In the genomic region with DNA sequence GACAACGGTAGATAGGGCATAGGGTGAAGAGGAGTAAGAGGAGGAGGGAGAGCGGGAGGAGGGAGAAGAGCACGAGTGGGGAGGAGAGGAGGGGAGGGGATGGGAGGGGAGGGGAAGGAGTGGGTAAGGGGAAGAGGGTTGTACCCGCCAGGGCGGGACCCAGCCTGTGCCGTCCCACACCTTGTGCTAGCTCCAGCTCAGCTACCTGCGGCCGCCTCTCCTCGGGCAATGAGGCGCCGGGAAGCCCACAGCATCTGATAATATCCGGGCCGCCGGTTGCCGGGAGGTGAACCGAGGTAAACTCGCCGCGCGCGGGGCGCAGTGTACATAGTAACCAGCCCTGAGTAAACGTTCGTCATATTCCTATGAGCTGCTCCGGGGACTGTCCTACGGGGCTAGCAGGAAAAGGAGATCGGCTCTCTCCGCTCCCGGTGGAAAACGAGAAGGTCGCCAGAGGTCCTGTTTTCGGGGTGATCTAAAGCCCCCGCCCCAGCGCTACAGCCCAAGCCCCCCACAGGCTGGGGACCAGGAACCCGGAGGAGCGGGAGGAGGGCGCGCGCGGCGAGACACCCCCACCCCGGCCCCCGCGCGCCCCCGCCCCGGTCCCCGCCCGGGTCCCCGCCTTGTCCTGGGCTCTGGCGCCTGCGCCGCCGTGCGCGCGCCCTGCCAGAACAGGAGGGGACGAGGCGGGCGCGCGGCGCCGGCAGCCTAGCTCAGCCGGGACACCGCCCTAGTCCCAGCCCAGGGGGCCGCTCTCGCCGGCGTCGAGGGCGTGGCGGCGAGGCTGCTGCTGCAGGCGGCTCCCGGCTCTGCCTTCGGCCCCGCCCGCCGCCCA, we compare ENCODE assay signal across 1 cellular context.
TF ChIP-seq lines count a peak whose summit lies in the region.

TSS of gene RCAN3 (plus strand) at position 669 of the 835 bp plus-strand sequence. CDS start 11,537 bp downstream, outside the sequence.

TF ChIP-seq in K562, 482 proteins besides CTCF, POLR2A, EP300 and RAD21 (continued from another document and continues in another):
- TF ChIP-seq CXXC5 (CRISPR knock-in tag; IDR thresholded peaks at IDR 0.05): peak; percentile 58
- TF ChIP-seq HNRNPL (IDR thresholded peaks at IDR 0.05; ENCODE audit: low read depth, low read length): no peak
- peak; percentile 49 for TF ChIP-seq SMAD4 (CRISPR knock-in tag; conservative IDR thresholded peaks at IDR 0.05)
- TF ChIP-seq MCM3 (IDR thresholded peaks at IDR 0.05): no peak
- TF ChIP-seq SAP30 (IDR thresholded peaks at IDR 0.05; ENCODE audit: borderline replicate concordance, insufficient read depth, low read depth, low read length, poor library complexity, severe bottlenecking): peak; percentile 24
- no peak for TF ChIP-seq CREB3 (tag; conservative IDR thresholded peaks at IDR 0.05; ENCODE audit: low read depth)
- TF ChIP-seq SMARCC2 (IDR thresholded peaks at IDR 0.05; ENCODE audit: low read depth): no peak
- TF ChIP-seq ZNF316 (IDR thresholded peaks at IDR 0.05): no peak
- TF ChIP-seq, protein P1, sequence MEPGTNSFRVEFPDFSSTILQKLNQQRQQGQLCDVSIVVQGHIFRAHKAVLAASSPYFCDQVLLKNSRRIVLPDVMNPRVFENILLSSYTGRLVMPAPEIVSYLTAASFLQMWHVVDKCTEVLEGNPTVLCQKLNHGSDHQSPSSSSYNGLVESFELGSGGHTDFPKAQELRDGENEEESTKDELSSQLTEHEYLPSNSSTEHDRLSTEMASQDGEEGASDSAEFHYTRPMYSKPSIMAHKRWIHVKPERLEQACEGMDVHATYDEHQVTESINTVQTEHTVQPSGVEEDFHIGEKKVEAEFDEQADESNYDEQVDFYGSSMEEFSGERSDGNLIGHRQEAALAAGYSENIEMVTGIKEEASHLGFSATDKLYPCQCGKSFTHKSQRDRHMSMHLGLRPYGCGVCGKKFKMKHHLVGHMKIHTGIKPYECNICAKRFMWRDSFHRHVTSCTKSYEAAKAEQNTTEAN (CRISPR knock-in tag; IDR thresholded peaks at IDR 0.05): no peak
- TF ChIP-seq CHAMP1 (IDR thresholded peaks at IDR 0.05): no peak
- no peak for TF ChIP-seq CHCHD3 (CRISPR knock-in tag; IDR thresholded peaks at IDR 0.05)
- no peak for TF ChIP-seq MTA2 (IDR thresholded peaks at IDR 0.05; ENCODE audit: low read depth)
- no peak for TF ChIP-seq RBM22 (IDR thresholded peaks at IDR 0.05; ENCODE audit: low read depth, low read length, poor library complexity, severe bottlenecking)
- TF ChIP-seq ARID1B (IDR thresholded peaks at IDR 0.05): peak; percentile 58
- no peak for TF ChIP-seq SMARCB1 (IDR thresholded peaks at IDR 0.05; ENCODE audit: insufficient read length, low read depth)
- TF ChIP-seq HDGF (IDR thresholded peaks at IDR 0.05): no peak
- TF ChIP-seq PCBP1 (IDR thresholded peaks at IDR 0.05; ENCODE audit: low read depth, low read length, poor library complexity, severe bottlenecking): peak; percentile 93
- no peak for TF ChIP-seq ZNF431 (CRISPR knock-in tag; IDR thresholded peaks at IDR 0.05)
- peak; percentile 78 for TF ChIP-seq HMGN3 (IDR thresholded peaks at IDR 0.05; ENCODE audit: borderline replicate concordance, extremely low read depth, insufficient read length, low read depth, low read length)
- TF ChIP-seq TCF3 (CRISPR knock-in tag; IDR thresholded peaks at IDR 0.05): no peak
- peak in 1 of 2 experiments; percentile 60; a peak in 2 of 4 replicates for TF ChIP-seq HDAC1 (IDR thresholded peaks at IDR 0.05)
- no peak for TF ChIP-seq PRMT5 (CRISPR knock-in tag; IDR thresholded peaks at IDR 0.05)
- TF ChIP-seq PTTG1 (tag; IDR thresholded peaks at IDR 0.05; ENCODE audit: low read depth): no peak
- TF ChIP-seq ZNF263 (CRISPR knock-in tag; IDR thresholded peaks at IDR 0.05; ENCODE audit: borderline replicate concordance): peak; percentile 99
- TF ChIP-seq ATF6 (CRISPR knock-in tag; IDR thresholded peaks at IDR 0.05): no peak
- TF ChIP-seq EGR1 (conservative IDR thresholded peaks at IDR 0.05): peak; percentile 26; the same call in 1 of the 2 replicates
- TF ChIP-seq PBX2 (CRISPR knock-in tag; IDR thresholded peaks at IDR 0.05; ENCODE audit: low read depth): no peak
- TF ChIP-seq PBX2 (tag; conservative IDR thresholded peaks at IDR 0.05; ENCODE audit: low read depth): no peak
- no peak for TF ChIP-seq ZNF717 (CRISPR knock-in tag; IDR thresholded peaks at IDR 0.05)
- no peak for TF ChIP-seq SNRNP70 (optimal IDR thresholded peaks at IDR 0.05; ENCODE audit: low read depth, low read length)
- no peak for TF ChIP-seq JUN (IDR thresholded peaks at IDR 0.05; ENCODE audit: borderline replicate concordance, low read depth, low read length)
- TF ChIP-seq JUN (CRISPR knock-in tag; IDR thresholded peaks at IDR 0.05; ENCODE audit: borderline replicate concordance): no peak
- TF ChIP-seq TAF1 (IDR thresholded peaks at IDR 0.05; ENCODE audit: control insufficient read depth, extremely low read depth, insufficient read depth, low read length, severe bottlenecking): peak; percentile 18
- no peak for TF ChIP-seq JUNB (CRISPR knock-in tag; conservative IDR thresholded peaks at IDR 0.05)
- TF ChIP-seq, protein P2, sequence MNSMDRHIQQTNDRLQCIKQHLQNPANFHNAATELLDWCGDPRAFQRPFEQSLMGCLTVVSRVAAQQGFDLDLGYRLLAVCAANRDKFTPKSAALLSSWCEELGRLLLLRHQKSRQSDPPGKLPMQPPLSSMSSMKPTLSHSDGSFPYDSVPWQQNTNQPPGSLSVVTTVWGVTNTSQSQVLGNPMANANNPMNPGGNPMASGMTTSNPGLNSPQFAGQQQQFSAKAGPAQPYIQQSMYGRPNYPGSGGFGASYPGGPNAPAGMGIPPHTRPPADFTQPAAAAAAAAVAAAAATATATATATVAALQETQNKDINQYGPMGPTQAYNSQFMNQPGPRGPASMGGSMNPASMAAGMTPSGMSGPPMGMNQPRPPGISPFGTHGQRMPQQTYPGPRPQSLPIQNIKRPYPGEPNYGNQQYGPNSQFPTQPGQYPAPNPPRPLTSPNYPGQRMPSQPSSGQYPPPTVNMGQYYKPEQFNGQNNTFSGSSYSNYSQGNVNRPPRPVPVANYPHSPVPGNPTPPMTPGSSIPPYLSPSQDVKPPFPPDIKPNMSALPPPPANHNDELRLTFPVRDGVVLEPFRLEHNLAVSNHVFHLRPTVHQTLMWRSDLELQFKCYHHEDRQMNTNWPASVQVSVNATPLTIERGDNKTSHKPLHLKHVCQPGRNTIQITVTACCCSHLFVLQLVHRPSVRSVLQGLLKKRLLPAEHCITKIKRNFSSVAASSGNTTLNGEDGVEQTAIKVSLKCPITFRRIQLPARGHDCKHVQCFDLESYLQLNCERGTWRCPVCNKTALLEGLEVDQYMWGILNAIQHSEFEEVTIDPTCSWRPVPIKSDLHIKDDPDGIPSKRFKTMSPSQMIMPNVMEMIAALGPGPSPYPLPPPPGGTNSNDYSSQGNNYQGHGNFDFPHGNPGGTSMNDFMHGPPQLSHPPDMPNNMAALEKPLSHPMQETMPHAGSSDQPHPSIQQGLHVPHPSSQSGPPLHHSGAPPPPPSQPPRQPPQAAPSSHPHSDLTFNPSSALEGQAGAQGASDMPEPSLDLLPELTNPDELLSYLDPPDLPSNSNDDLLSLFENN (IDR thresholded peaks at IDR 0.05; ENCODE audit: low read depth in 2 of 2, low read length in 2 of 2): no peak
- no peak; the same call in 1 of the 2 replicates for TF ChIP-seq ZFX (CRISPR knock-in tag; IDR thresholded peaks at IDR 0.05)
- TF ChIP-seq ZNF507 (tag; conservative IDR thresholded peaks at IDR 0.05): no peak
- TF ChIP-seq ZNF175 (CRISPR knock-in tag; IDR thresholded peaks at IDR 0.05; ENCODE audit: low read depth): no peak
- TF ChIP-seq ZNF561 (CRISPR knock-in tag; conservative IDR thresholded peaks at IDR 0.05): no peak
- TF ChIP-seq, protein P3, sequence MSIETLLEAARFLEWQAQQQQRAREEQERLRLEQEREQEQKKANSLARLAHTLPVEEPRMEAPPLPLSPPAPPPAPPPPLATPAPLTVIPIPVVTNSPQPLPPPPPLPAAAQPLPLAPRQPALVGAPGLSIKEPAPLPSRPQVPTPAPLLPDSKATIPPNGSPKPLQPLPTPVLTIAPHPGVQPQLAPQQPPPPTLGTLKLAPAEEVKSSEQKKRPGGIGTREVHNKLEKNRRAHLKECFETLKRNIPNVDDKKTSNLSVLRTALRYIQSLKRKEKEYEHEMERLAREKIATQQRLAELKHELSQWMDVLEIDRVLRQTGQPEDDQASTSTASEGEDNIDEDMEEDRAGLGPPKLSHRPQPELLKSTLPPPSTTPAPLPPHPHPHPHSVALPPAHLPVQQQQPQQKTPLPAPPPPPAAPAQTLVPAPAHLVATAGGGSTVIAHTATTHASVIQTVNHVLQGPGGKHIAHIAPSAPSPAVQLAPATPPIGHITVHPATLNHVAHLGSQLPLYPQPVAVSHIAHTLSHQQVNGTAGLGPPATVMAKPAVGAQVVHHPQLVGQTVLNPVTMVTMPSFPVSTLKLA (conservative IDR thresholded peaks at IDR 0.05): 0 out of 4 replicates have a peak, but pooled peaks of 1 of the 2 experiments have one; percentile 32
- no peak for TF ChIP-seq HMG20B (CRISPR knock-in tag; IDR thresholded peaks at IDR 0.05)
- no peak for TF ChIP-seq COPS2 (conservative IDR thresholded peaks at IDR 0.05)
- no peak for TF ChIP-seq GTF2A2 (tag; IDR thresholded peaks at IDR 0.05)
- no peak for TF ChIP-seq CBX8 (IDR thresholded peaks at IDR 0.05; ENCODE audit: borderline replicate concordance, extremely low read depth, low read depth, low read length, poor library complexity, severe bottlenecking)
- TF ChIP-seq BRD9 (IDR thresholded peaks at IDR 0.05; ENCODE audit: low read depth, partially characterized antibody): no peak
- no peak for TF ChIP-seq KLF13 (tag; IDR thresholded peaks at IDR 0.05; ENCODE audit: borderline replicate concordance, low read depth)
- TF ChIP-seq TRIM28 (IDR thresholded peaks at IDR 0.05): no peak
- TF ChIP-seq HBP1 (CRISPR knock-in tag; IDR thresholded peaks at IDR 0.05): no peak
- no peak for TF ChIP-seq ZNF699 (CRISPR knock-in tag; IDR thresholded peaks at IDR 0.05; ENCODE audit: insufficient replicate concordance)
- no peak for TF ChIP-seq PTRF (tag; IDR thresholded peaks at IDR 0.05)
